In genomic region chr16:75421820-75422126, GRCh38 we compare ENCODE assay signal across 17 cellular contexts. TPM values are rescaled to one million over a fixed set of nuclear protein-coding genes. Genes with fewer than 3 reads are reported as not detected.
DNase-seq lines count a peak whose midpoint lies in the region; ATAC-seq and TF ChIP-seq lines count a peak whose summit lies in the region.
"Had no signal": no experiment of that assay in that cellular context is flagged by ENCODE, and none has a peak within 500 bp of the region (broad histone marks: within the 10 kb centered on the region; RNA-seq: fewer than 3 reads in every experiment).

No MANE protein-coding gene starts in this region.

- H3K9me3 Mint-ChIP-seq in activated T-cell treated with anti-CD3 and anti-CD28 coated beads, Interleukin-2, amount 50 U/mL, for 72 hours = no peaks in the 10 kb centered on the region
- H3K9me3 Mint-ChIP-seq in activated T-cell treated with anti-CD3 and anti-CD28 coated beads, Interleukin-2, amount 50 U/mL, for 4 hours = no peaks in the 10 kb centered on the region
- no peaks in the 10 kb centered on the region for H3K9me3 Mint-ChIP-seq in progenitor cell of endocrine pancreas (ENCODE audit: low read depth)
- H3K9me3 Mint-ChIP-seq: effector memory CD8-positive, alpha-beta T cell had no signal

- H3K27me3 Mint-ChIP-seq in activated T-cell treated with anti-CD3 and anti-CD28 coated beads, Interleukin-2, amount 50 U/mL, for 72 hours (ENCODE audit: low read depth) = no peaks in the 10 kb centered on the region
- H3K27me3 Mint-ChIP-seq in activated T-cell treated with anti-CD3 and anti-CD28 coated beads, Interleukin-2, amount 50 U/mL, for 4 hours (ENCODE audit: low read depth) = no peaks in the 10 kb centered on the region
- H3K27me3 Mint-ChIP-seq in T-helper 17 cell = no peaks in the 10 kb centered on the region
- H3K27me3 Mint-ChIP-seq in progenitor cell of endocrine pancreas = no peaks in the 10 kb centered on the region
- H3K27me3 Mint-ChIP-seq: effector memory CD8-positive, alpha-beta T cell had no signal

- H3K36me3 Mint-ChIP-seq in activated T-cell treated with anti-CD3 and anti-CD28 coated beads, Interleukin-2, amount 50 U/mL, for 72 hours (ENCODE audit: insufficient read depth in 2 of 2) = no peaks in the 10 kb centered on the region
- no peaks in the 10 kb centered on the region for H3K36me3 Mint-ChIP-seq in activated T-cell treated with anti-CD3 and anti-CD28 coated beads, Interleukin-2, amount 50 U/mL, for 4 hours (ENCODE audit: insufficient read depth)
- H3K36me3 Mint-ChIP-seq in T-helper 17 cell (ENCODE audit: low read depth) (no peaks in the 10 kb centered on the region), progenitor cell of endocrine pancreas (ENCODE audit: insufficient read depth) (no peaks in the 10 kb centered on the region)

- peak overlapping the region; percentile 64 for H3K27ac ChIP-seq in epithelial cell of prostate

- intact Hi-C loops in posterior cingulate gyrus (cut with DNase I) = no loop called here

- no peak for TF ChIP-seq CTCF in progenitor cell of endocrine pancreas (IDR thresholded peaks at IDR 0.05; ENCODE audit: unreplicated experiment)
- TF ChIP-seq CTCF in BE2C (IDR thresholded peaks at IDR 0.05; ENCODE audit: low read depth, low read length) = no peak

- peak overlapping the region in 1 of 2 donors; percentile 66 for H3K4me3 Mint-ChIP-seq in activated T-cell treated with anti-CD3 and anti-CD28 coated beads, Interleukin-2, amount 50 U/mL, for 72 hours
- no peak overlapping the region for H3K4me3 Mint-ChIP-seq in activated T-cell treated with anti-CD3 and anti-CD28 coated beads, Interleukin-2, amount 50 U/mL, for 4 hours
- no peak overlapping the region for H3K4me3 Mint-ChIP-seq in T-helper 17 cell
- H3K4me3 Mint-ChIP-seq in progenitor cell of endocrine pancreas (ENCODE audit: low read depth) = no peak overlapping the region

- H3K27me3 ChIP-seq in BE2C = no peaks in the 10 kb centered on the region
- H3K27me3 ChIP-seq: gastroesophageal sphincter, upper lobe of left lung had no signal

- peaks cover 18% of the 10 kb centered on the region for H3K4me1 ChIP-seq in BE2C

- peaks cover 43% of the 10 kb centered on the region for H3K4me1 Mint-ChIP-seq in activated T-cell treated with anti-CD3 and anti-CD28 coated beads, Interleukin-2, amount 50 U/mL, for 72 hours (ENCODE audit: low read depth)
- peaks cover 34% of the 10 kb centered on the region for H3K4me1 Mint-ChIP-seq in activated T-cell treated with anti-CD3 and anti-CD28 coated beads, Interleukin-2, amount 50 U/mL, for 4 hours (ENCODE audit: low read depth)
- peaks cover 18% of the 10 kb centered on the region for H3K4me1 Mint-ChIP-seq in T-helper 17 cell
- H3K4me1 Mint-ChIP-seq in progenitor cell of endocrine pancreas (ENCODE audit: low read depth) = peaks cover 17% of the 10 kb centered on the region

- no peak overlapping the region for H3K4me3 ChIP-seq in BE2C (ENCODE audit: low read depth, low read length)
- H3K4me3 ChIP-seq: gastroesophageal sphincter had no signal

- peak overlapping the region; percentile 72 for H3K27ac Mint-ChIP-seq in activated T-cell treated with anti-CD3 and anti-CD28 coated beads, Interleukin-2, amount 50 U/mL, for 72 hours
- H3K27ac Mint-ChIP-seq in T-helper 17 cell (peak overlapping the region; percentile 81), progenitor cell of endocrine pancreas (peak overlapping the region; percentile 67)

- H3K9me3 ChIP-seq in T-helper 17 cell (ENCODE audit: control insufficient read depth, low read length, poor library complexity, severe bottlenecking) = no peaks in the 10 kb centered on the region
- no peaks in the 10 kb centered on the region for H3K9me3 ChIP-seq in BE2C
- H3K9me3 ChIP-seq: gastroesophageal sphincter, upper lobe of left lung had no signal

- 0 out of 2 replicates have a peak, but pooled peaks cover 2% of the 10 kb centered on the region for H3K36me3 ChIP-seq in BE2C
- H3K36me3 ChIP-seq: gastroesophageal sphincter, upper lobe of left lung had no signal

- DNase-seq in activated T-cell treated with anti-CD3 and anti-CD28 coated beads, Interleukin-2, amount 50 U/mL, for 72 hours = no peak
- DNase-seq in activated T-cell treated with anti-CD3 and anti-CD28 coated beads, Interleukin-2, amount 50 U/mL, for 4 hours = no peak
- DNase-seq in T-helper 17 cell (no peak), epithelial cell of prostate (ENCODE audit: low read depth, low spot score) (no peak), progenitor cell of endocrine pancreas (ENCODE audit: low spot score, unreplicated experiment) (no peak), BE2C (no peak), posterior cingulate gyrus (no peak)
- no peak for DNase-seq in stimulated activated CD4-positive, alpha-beta T cell treated with anti-CD3 and anti-CD28 coated beads, Interleukin-4, amount 100 ng/mL, for 1 hour
- DNase-seq: aorta; DMS79 treated with DMSO at 0.1 percent for 48 hours; effector memory CD8-positive, alpha-beta T cell; Kasumi-1; NCI-H2029; NCI-H69; T1000; upper lobe of left lung had no signal

- peak in 1 of 2 donors; percentile 55 for ATAC-seq in activated T-cell treated with anti-CD3 and anti-CD28 coated beads, Interleukin-2, amount 50 U/mL, for 72 hours (replicated peaks in 1 of 2)
- ATAC-seq in activated T-cell treated with anti-CD3 and anti-CD28 coated beads, Interleukin-2, amount 50 U/mL, for 4 hours = no peak
- ATAC-seq in T-helper 17 cell = no peak
- ATAC-seq: effector memory CD8-positive, alpha-beta T cell; gastroesophageal sphincter had no signal

RNA-seq across cellular contexts. Expression of gene CFDP1, which starts 11.5 kb away (rescaled TPM):
- total RNA-seq in activated T-cell treated with anti-CD3 and anti-CD28 coated beads, Interleukin-2, amount 50 U/mL, for 72 hours = 10 to 100 TPM; 25.7 to 32.1 TPM
- 10 to 100 TPM; 28.3 to 33.2 (median 28.6) TPM for total RNA-seq in activated T-cell treated with anti-CD3 and anti-CD28 coated beads, Interleukin-2, amount 50 U/mL, for 4 hours
- total RNA-seq in T-helper 17 cell (10 to 100 TPM; 33.6 to 34.7 TPM), progenitor cell of endocrine pancreas (91.5 and 94.6 TPM in 2 replicates)
- polyA plus RNA-seq in BE2C (2012; ENCODE audit: insufficient read depth, insufficient read length, low read depth) = 107 TPM

RNA-seq across cellular contexts. Expression of gene TMEM170A, which starts 42.7 kb away (rescaled TPM):
- total RNA-seq in activated T-cell treated with anti-CD3 and anti-CD28 coated beads, Interleukin-2, amount 50 U/mL, for 72 hours = 10 to 100 TPM; 34.8 to 34.9 TPM
- 10 to 100 TPM; 45.3 to 49.1 (median 45.9) TPM for total RNA-seq in activated T-cell treated with anti-CD3 and anti-CD28 coated beads, Interleukin-2, amount 50 U/mL, for 4 hours
- 10 to 100 TPM; 39.7 to 46.5 TPM for total RNA-seq in T-helper 17 cell
- total RNA-seq in progenitor cell of endocrine pancreas = 57.4 and 61.6 TPM in 2 replicates
- polyA plus RNA-seq in BE2C (2012; ENCODE audit: insufficient read depth, insufficient read length, low read depth) = 8.1 TPM
